Comparison of ENCODE assay signal across 1 cellular context in genomic region chr12:92034858-92035401, GRCh38.
TF ChIP-seq lines count a peak whose summit lies in the region.

No MANE protein-coding gene starts in this region.

TF ChIP-seq in HepG2, 621 proteins besides CTCF, POLR2A, EP300 and RAD21 (continued from another document and continues in another):
- TF ChIP-seq ZNF737 (CRISPR knock-in tag; IDR thresholded peaks at IDR 0.05; ENCODE audit: borderline replicate concordance) (no peak), ARNTL (CRISPR knock-in tag; IDR thresholded peaks at IDR 0.05) (peak; percentile 88), DR1 (CRISPR knock-in tag; IDR thresholded peaks at IDR 0.05) (no peak), FOXA1 (IDR thresholded peaks at IDR 0.05) (no peak), FOXA1 (CRISPR knock-in tag; IDR thresholded peaks at IDR 0.05) (peak; percentile 91), GPBP1L1 (CRISPR knock-in tag; IDR thresholded peaks at IDR 0.05) (no peak), ELF3 (CRISPR knock-in tag; IDR thresholded peaks at IDR 0.05) (peak; percentile 87), ZNF512B (CRISPR knock-in tag; IDR thresholded peaks at IDR 0.05; ENCODE audit: borderline replicate concordance) (no peak), KDM2A (CRISPR knock-in tag; IDR thresholded peaks at IDR 0.05; ENCODE audit: borderline replicate concordance, low read depth) (peak; percentile 68; the same call in 1 of the 2 replicates), HNF4A (CRISPR knock-in tag; IDR thresholded peaks at IDR 0.05) (no peak), ZNF331 (CRISPR knock-in tag; IDR thresholded peaks at IDR 0.05) (no peak; the same call in 1 of the 2 replicates), FOSL2 (CRISPR knock-in tag; IDR thresholded peaks at IDR 0.05) (peak; percentile 72), ELF1 (CRISPR knock-in tag; IDR thresholded peaks at IDR 0.05) (0 out of 2 replicates have a peak, but pooled peaks have one; percentile 46), CAMTA2 (CRISPR knock-in tag; IDR thresholded peaks at IDR 0.05; ENCODE audit: borderline replicate concordance) (no peak), ASH2L (IDR thresholded peaks at IDR 0.05; ENCODE audit: insufficient read length, low read depth, low read length) (no peak), RFX1 (IDR thresholded peaks at IDR 0.05) (no peak), DNMT3B (CRISPR knock-in tag; conservative IDR thresholded peaks at IDR 0.05) (0 out of 2 replicates have a peak, but pooled peaks have one; percentile 32), FOXA3 (CRISPR knock-in tag; IDR thresholded peaks at IDR 0.05) (peak; percentile 95), SP2 (CRISPR knock-in tag; IDR thresholded peaks at IDR 0.05) (no peak), KMT2B (CRISPR knock-in tag; IDR thresholded peaks at IDR 0.05) (0 out of 2 replicates have a peak, but pooled peaks have one; percentile 35), REL (CRISPR knock-in tag; conservative IDR thresholded peaks at IDR 0.05) (no peak), ZNF354B (CRISPR knock-in tag; IDR thresholded peaks at IDR 0.05) (no peak), ZNF569 (CRISPR knock-in tag; IDR thresholded peaks at IDR 0.05; ENCODE audit: borderline replicate concordance) (no peak), GMEB2 (CRISPR knock-in tag; IDR thresholded peaks at IDR 0.05; ENCODE audit: low read depth) (no peak), U2AF1 (optimal IDR thresholded peaks at IDR 0.05; ENCODE audit: low read depth, low read length) (no peak), ZC3H4 (CRISPR knock-in tag; IDR thresholded peaks at IDR 0.05; ENCODE audit: borderline replicate concordance) (no peak), ZNF350 (CRISPR knock-in tag; IDR thresholded peaks at IDR 0.05; ENCODE audit: borderline replicate concordance, low read depth) (peak; percentile 73), HOMEZ (CRISPR knock-in tag; IDR thresholded peaks at IDR 0.05; ENCODE audit: low read depth) (peak; percentile 48; the same call in 1 of the 2 replicates), TFDP2 (CRISPR knock-in tag; IDR thresholded peaks at IDR 0.05) (peak; percentile 69), NONO (IDR thresholded peaks at IDR 0.05) (no peak), NONO (CRISPR knock-in tag; conservative IDR thresholded peaks at IDR 0.05) (0 out of 2 replicates have a peak, but pooled peaks have one; percentile 44), ZZZ3 (CRISPR knock-in tag; IDR thresholded peaks at IDR 0.05; ENCODE audit: borderline replicate concordance) (no peak), MAFK (conservative IDR thresholded peaks at IDR 0.05 in 1 of 2, IDR thresholded peaks at IDR 0.05 in 1 of 2; ENCODE audit: low read length in 2 of 2) (no peak), ZNF577 (CRISPR knock-in tag; IDR thresholded peaks at IDR 0.05; ENCODE audit: borderline replicate concordance, low read depth) (no peak), MLX (CRISPR knock-in tag; IDR thresholded peaks at IDR 0.05) (peak; percentile 86), GLI4 (CRISPR knock-in tag; IDR thresholded peaks at IDR 0.05; ENCODE audit: borderline replicate concordance) (no peak), ZNF777 (CRISPR knock-in tag; IDR thresholded peaks at IDR 0.05) (0 out of 2 replicates have a peak, but pooled peaks have one; percentile 34), ZNF383 (CRISPR knock-in tag; IDR thresholded peaks at IDR 0.05; ENCODE audit: borderline replicate concordance) (no peak), MIER3 (CRISPR knock-in tag; IDR thresholded peaks at IDR 0.05; ENCODE audit: borderline replicate concordance) (peak; percentile 65; the same call in 1 of the 2 replicates), SALL1 (CRISPR knock-in tag; IDR thresholded peaks at IDR 0.05) (peak; percentile 95), ZNF772 (CRISPR knock-in tag; IDR thresholded peaks at IDR 0.05) (peak; percentile 48; the same call in 1 of the 2 replicates)
- TF ChIP-seq, protein P1, sequence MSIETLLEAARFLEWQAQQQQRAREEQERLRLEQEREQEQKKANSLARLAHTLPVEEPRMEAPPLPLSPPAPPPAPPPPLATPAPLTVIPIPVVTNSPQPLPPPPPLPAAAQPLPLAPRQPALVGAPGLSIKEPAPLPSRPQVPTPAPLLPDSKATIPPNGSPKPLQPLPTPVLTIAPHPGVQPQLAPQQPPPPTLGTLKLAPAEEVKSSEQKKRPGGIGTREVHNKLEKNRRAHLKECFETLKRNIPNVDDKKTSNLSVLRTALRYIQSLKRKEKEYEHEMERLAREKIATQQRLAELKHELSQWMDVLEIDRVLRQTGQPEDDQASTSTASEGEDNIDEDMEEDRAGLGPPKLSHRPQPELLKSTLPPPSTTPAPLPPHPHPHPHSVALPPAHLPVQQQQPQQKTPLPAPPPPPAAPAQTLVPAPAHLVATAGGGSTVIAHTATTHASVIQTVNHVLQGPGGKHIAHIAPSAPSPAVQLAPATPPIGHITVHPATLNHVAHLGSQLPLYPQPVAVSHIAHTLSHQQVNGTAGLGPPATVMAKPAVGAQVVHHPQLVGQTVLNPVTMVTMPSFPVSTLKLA (IDR thresholded peaks at IDR 0.05) = peak; percentile 87
- TF ChIP-seq, protein P2, sequence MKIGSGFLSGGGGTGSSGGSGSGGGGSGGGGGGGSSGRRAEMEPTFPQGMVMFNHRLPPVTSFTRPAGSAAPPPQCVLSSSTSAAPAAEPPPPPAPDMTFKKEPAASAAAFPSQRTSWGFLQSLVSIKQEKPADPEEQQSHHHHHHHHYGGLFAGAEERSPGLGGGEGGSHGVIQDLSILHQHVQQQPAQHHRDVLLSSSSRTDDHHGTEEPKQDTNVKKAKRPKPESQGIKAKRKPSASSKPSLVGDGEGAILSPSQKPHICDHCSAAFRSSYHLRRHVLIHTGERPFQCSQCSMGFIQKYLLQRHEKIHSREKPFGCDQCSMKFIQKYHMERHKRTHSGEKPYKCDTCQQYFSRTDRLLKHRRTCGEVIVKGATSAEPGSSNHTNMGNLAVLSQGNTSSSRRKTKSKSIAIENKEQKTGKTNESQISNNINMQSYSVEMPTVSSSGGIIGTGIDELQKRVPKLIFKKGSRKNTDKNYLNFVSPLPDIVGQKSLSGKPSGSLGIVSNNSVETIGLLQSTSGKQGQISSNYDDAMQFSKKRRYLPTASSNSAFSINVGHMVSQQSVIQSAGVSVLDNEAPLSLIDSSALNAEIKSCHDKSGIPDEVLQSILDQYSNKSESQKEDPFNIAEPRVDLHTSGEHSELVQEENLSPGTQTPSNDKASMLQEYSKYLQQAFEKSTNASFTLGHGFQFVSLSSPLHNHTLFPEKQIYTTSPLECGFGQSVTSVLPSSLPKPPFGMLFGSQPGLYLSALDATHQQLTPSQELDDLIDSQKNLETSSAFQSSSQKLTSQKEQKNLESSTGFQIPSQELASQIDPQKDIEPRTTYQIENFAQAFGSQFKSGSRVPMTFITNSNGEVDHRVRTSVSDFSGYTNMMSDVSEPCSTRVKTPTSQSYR (CRISPR knock-in tag; IDR thresholded peaks at IDR 0.05; ENCODE audit: borderline replicate concordance) = no peak
- TF ChIP-seq, protein P3, sequence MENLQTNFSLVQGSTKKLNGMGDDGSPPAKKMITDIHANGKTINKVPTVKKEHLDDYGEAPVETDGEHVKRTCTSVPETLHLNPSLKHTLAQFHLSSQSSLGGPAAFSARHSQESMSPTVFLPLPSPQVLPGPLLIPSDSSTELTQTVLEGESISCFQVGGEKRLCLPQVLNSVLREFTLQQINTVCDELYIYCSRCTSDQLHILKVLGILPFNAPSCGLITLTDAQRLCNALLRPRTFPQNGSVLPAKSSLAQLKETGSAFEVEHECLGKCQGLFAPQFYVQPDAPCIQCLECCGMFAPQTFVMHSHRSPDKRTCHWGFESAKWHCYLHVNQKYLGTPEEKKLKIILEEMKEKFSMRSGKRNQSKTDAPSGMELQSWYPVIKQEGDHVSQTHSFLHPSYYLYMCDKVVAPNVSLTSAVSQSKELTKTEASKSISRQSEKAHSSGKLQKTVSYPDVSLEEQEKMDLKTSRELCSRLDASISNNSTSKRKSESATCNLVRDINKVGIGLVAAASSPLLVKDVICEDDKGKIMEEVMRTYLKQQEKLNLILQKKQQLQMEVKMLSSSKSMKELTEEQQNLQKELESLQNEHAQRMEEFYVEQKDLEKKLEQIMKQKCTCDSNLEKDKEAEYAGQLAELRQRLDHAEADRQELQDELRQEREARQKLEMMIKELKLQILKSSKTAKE (CRISPR knock-in tag; IDR thresholded peaks at IDR 0.05; ENCODE audit: borderline replicate concordance) = 0 out of 2 replicates have a peak, but pooled peaks have one; percentile 23
- TF ChIP-seq, protein P4, sequence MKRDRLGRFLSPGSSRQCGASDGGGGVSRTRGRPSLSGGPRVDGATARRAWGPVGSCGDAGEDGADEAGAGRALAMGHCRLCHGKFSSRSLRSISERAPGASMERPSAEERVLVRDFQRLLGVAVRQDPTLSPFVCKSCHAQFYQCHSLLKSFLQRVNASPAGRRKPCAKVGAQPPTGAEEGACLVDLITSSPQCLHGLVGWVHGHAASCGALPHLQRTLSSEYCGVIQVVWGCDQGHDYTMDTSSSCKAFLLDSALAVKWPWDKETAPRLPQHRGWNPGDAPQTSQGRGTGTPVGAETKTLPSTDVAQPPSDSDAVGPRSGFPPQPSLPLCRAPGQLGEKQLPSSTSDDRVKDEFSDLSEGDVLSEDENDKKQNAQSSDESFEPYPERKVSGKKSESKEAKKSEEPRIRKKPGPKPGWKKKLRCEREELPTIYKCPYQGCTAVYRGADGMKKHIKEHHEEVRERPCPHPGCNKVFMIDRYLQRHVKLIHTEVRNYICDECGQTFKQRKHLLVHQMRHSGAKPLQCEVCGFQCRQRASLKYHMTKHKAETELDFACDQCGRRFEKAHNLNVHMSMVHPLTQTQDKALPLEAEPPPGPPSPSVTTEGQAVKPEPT (CRISPR knock-in tag; IDR thresholded peaks at IDR 0.05; ENCODE audit: low read depth) = no peak
- TF ChIP-seq, protein P5, sequence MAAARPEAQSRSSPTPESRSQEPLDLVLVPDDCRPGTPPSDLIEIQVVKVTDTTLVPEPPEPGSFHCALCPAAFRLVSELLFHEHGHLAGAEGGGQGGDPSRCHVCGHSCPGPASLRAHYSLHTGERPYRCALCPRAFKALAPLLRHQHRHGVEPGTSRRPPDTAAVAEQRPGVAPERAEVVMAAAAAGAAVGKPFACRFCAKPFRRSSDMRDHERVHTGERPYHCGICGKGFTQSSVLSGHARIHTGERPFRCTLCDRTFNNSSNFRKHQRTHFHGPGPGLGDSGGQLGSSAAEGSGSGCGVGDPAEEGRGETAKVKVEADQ (CRISPR knock-in tag; IDR thresholded peaks at IDR 0.05; ENCODE audit: borderline replicate concordance) = no peak
